Comparison of ENCODE assay signal across 6 cellular contexts in genomic region chr16:30194177-30194925, GRCh38. TPM values are rescaled to one million over a fixed set of nuclear protein-coding genes. Genes with fewer than 3 reads are reported as not detected.
DNase-seq lines count a peak whose midpoint lies in the region; ATAC-seq and TF ChIP-seq lines count a peak whose summit lies in the region.
"Not testable (repeated sequence)": the region's sequence is repeated elsewhere in the genome, so short reads cannot be mapped to it uniquely, and the experiment has no call there.

No MANE protein-coding gene starts in this region.

- WGBS in esophagus, 2 donors: 6 to 7% methylated on average over 14 to 19 of the region's 60 CpGs

- H3K4me1 Mint-ChIP-seq in T-cell; naive thymus-derived CD8-positive, alpha-beta T cell: not testable (repeated sequence)

- not testable (repeated sequence) for H3K27me3 ChIP-seq in esophagus (ENCODE audit: control insufficient read depth in 1 of 2, insufficient read depth in 2 of 2, low read length in 2 of 2)

- H3K9me3 ChIP-seq in esophagus (ENCODE audit: control insufficient read depth in 2 of 2, insufficient read depth in 1 of 2, low read depth in 1 of 2, low read length in 1 of 2): not testable (repeated sequence)

- ATAC-seq in GM19452 (IDR thresholded peaks at IDR 0.05; ENCODE audit: unreplicated experiment) (peak; percentile 53), HG03064 (IDR thresholded peaks at IDR 0.05; ENCODE audit: low read depth, unreplicated experiment) (peak; percentile 47), T-cell (replicated peaks in 1 of 4) (peak; percentile 73 to 78 (median 76))
- peak; percentile 70 to 74 for ATAC-seq in naive thymus-derived CD8-positive, alpha-beta T cell

- H3K36me3 Mint-ChIP-seq in T-cell; naive thymus-derived CD8-positive, alpha-beta T cell: not testable (repeated sequence)

- H3K36me3 ChIP-seq in esophagus (ENCODE audit: control insufficient read depth in 2 of 2, insufficient read depth in 2 of 2, low read length in 1 of 2): not testable (repeated sequence)

- not testable (repeated sequence) for H3K4me1 ChIP-seq in esophagus (ENCODE audit: control insufficient read depth in 2 of 2, insufficient read depth in 2 of 2, low read length in 1 of 2)

- CTCF ChIA-PET in AG04449 (lab: Yijun Ruan, JAX); T-cell (lab: Charles Lee): not testable (repeated sequence)

- H3K4me3 ChIP-seq in AG04449 (ENCODE audit: low read depth, low read length) (peak overlapping the region; percentile 56), esophagus (ENCODE audit: low read depth in 1 of 2, low read length in 2 of 2) (peak overlapping the region; percentile 20 to 26)

- not testable (repeated sequence) for TF ChIP-seq CTCF in AG04449 (IDR thresholded peaks at IDR 0.05; ENCODE audit: insufficient read depth, low read length, missing control alignments)

- DNase-seq in AG04449 (ENCODE audit: low read depth, low spot score): not testable (repeated sequence)
- DNase-seq in T-cell: peak in 3 of 34 experiments; percentile 12 to 25 (median 18)
- peak in 3 of 10 donors; percentile 13 to 18 (median 18) for DNase-seq in naive thymus-derived CD8-positive, alpha-beta T cell

- H3K27ac ChIP-seq in esophagus (ENCODE audit: low read depth in 2 of 2, low read length in 1 of 2): not testable (repeated sequence)

- POLR2A ChIA-PET in AG04449 (lab: Yijun Ruan, JAX); T-cell (lab: Charles Lee); naive thymus-derived CD8-positive, alpha-beta T cell (lab: Charles Lee): not testable (repeated sequence)

- H3K27ac Mint-ChIP-seq in T-cell; naive thymus-derived CD8-positive, alpha-beta T cell: not testable (repeated sequence)

- H3K4me3 Mint-ChIP-seq in T-cell; naive thymus-derived CD8-positive, alpha-beta T cell: not testable (repeated sequence)

- not testable (repeated sequence) for H3K27me3 Mint-ChIP-seq in T-cell; naive thymus-derived CD8-positive, alpha-beta T cell

- not testable (repeated sequence) for H3K9me3 Mint-ChIP-seq in T-cell; naive thymus-derived CD8-positive, alpha-beta T cell

RNA-seq across cellular contexts. Expression of gene SLX1A, which starts 0.7 kb away (rescaled TPM):
- total RNA-seq in T-cell: 100 to 1,000 TPM in 2 of 5 donors, 10 to 100 TPM in 3; 31.6 to 114 (median 86.4) TPM
- polyA plus RNA-seq in esophagus: 10 to 100 TPM; 44.9 to 48.2 TPM
- 10 to 100 TPM; 32.5 to 47.1 TPM for total RNA-seq in naive thymus-derived CD8-positive, alpha-beta T cell
- 10 to 100 TPM; 35.6 to 60.2 (median 44.2) TPM for polyA plus RNA-seq in naive thymus-derived CD8-positive, alpha-beta T cell

RNA-seq across cellular contexts. Expression of gene BOLA2B, which starts 0.9 kb away (rescaled TPM):
- 100 to 1,000 TPM in 3 of 5 donors, 10 to 100 TPM in 2; 47.0 to 115 (median 100) TPM for total RNA-seq in T-cell
- 100 to 1,000 TPM; 195 to 283 TPM for polyA plus RNA-seq in esophagus
- 10 to 100 TPM; 66.6 to 73.1 TPM for total RNA-seq in naive thymus-derived CD8-positive, alpha-beta T cell
- 100 to 1,000 TPM; 225 to 251 (median 237) TPM for polyA plus RNA-seq in naive thymus-derived CD8-positive, alpha-beta T cell

RNA-seq across cellular contexts. Expression of gene SULT1A3, which starts 4.7 kb away (rescaled TPM):
- 10 to 100 TPM; 25.8 to 42.6 (median 30.8) TPM for total RNA-seq in T-cell
- 10 to 100 TPM; 10.0 to 39.0 TPM for polyA plus RNA-seq in esophagus
- 10 to 100 TPM; 26.9 to 29.4 TPM for total RNA-seq in naive thymus-derived CD8-positive, alpha-beta T cell
- 1 to 10 TPM in 1 of 3 donors, under 1 TPM in 1, not detected in 1; 0.47 to 1.3 TPM for polyA plus RNA-seq in naive thymus-derived CD8-positive, alpha-beta T cell

RNA-seq across cellular contexts. Expression of gene CORO1A, which starts 10.9 kb away (rescaled TPM):
- 1,000 to 10,000 TPM in 2 of 5 donors, 100 to 1,000 TPM in 3; 708 to 1,286 (median 987) TPM for total RNA-seq in T-cell
- 10 to 100 TPM; 18.0 to 18.4 TPM for polyA plus RNA-seq in esophagus
- total RNA-seq in naive thymus-derived CD8-positive, alpha-beta T cell: 100 to 1,000 TPM; 881 to 897 TPM
- polyA plus RNA-seq in naive thymus-derived CD8-positive, alpha-beta T cell: 1,000 to 10,000 TPM; 1,262 to 1,424 (median 1,364) TPM

RNA-seq across cellular contexts. Expression of gene NPIPB13, which starts 53.9 kb away (rescaled TPM):
- total RNA-seq in T-cell: 10 to 100 TPM; 15.7 to 43.6 (median 29.2) TPM
- 1 to 10 TPM; 2.6 to 7.4 TPM for polyA plus RNA-seq in esophagus
- 10 to 100 TPM; 30.8 to 40.8 TPM for total RNA-seq in naive thymus-derived CD8-positive, alpha-beta T cell
- under 1 TPM; 0.22 to 0.59 (median 0.40) TPM for polyA plus RNA-seq in naive thymus-derived CD8-positive, alpha-beta T cell
